1 cellular context compared by ENCODE assay signal in the genomic region with DNA sequence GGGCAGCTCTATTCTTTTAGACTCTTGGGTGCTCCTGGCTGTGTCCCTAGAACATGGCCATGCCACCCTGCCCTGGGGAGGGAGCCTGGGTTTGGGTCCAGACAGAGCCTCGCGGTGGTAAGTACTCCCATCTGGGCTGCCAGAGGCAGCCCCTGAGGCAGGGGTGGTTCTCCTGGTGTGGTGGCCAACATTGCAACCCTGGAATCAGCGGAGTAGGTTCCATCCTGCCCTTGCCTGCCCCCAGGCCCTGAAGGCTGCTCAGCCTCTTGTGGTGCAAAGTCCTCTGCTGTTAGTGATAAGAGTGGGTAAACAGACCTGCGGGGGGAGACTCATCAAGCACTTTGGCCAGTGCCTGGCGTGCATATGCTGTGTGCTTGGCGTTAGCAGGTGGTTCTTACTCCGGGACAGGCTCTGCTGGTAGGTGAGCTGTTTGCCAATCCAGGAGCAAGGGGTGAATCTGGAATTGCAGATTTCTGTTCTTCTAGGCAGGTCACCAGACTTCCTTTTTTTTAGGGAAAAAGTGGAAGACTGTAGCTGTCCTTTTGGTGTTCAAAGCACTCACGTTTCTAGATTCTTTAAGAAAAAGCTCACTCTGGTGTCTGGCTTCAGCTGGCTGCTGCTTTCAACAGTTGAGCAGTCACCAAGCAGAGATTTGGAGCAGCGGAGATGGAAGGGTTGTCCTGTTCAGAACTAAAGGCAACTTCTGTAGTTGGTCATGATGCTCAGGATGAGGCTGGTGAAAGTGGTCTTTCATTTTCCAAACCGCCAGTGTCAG.
A peak's percentile ranks its signal among the peaks of the same experiment; 100 is the strongest.
TF ChIP-seq lines count a peak whose summit lies in the region.

No MANE protein-coding gene starts in this region.

TF ChIP-seq in HEK293, 187 proteins besides CTCF, POLR2A, EP300 and RAD21 (continued from another document):
- 0 out of 2 replicates have a peak, but pooled peaks have one; percentile 10 for TF ChIP-seq FEZF1 (tag by site-specific recombination; IDR thresholded peaks at IDR 0.05)
- TF ChIP-seq ZNF423 (tag by site-specific recombination; IDR thresholded peaks at IDR 0.05) = no peak
- TF ChIP-seq, protein P1, sequence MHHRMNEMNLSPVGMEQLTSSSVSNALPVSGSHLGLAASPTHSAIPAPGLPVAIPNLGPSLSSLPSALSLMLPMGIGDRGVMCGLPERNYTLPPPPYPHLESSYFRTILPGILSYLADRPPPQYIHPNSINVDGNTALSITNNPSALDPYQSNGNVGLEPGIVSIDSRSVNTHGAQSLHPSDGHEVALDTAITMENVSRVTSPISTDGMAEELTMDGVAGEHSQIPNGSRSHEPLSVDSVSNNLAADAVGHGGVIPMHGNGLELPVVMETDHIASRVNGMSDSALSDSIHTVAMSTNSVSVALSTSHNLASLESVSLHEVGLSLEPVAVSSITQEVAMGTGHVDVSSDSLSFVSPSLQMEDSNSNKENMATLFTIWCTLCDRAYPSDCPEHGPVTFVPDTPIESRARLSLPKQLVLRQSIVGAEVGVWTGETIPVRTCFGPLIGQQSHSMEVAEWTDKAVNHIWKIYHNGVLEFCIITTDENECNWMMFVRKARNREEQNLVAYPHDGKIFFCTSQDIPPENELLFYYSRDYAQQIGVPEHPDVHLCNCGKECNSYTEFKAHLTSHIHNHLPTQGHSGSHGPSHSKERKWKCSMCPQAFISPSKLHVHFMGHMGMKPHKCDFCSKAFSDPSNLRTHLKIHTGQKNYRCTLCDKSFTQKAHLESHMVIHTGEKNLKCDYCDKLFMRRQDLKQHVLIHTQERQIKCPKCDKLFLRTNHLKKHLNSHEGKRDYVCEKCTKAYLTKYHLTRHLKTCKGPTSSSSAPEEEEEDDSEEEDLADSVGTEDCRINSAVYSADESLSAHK (tag by site-specific recombination; IDR thresholded peaks at IDR 0.05) = no peak
- TF ChIP-seq, protein P2, sequence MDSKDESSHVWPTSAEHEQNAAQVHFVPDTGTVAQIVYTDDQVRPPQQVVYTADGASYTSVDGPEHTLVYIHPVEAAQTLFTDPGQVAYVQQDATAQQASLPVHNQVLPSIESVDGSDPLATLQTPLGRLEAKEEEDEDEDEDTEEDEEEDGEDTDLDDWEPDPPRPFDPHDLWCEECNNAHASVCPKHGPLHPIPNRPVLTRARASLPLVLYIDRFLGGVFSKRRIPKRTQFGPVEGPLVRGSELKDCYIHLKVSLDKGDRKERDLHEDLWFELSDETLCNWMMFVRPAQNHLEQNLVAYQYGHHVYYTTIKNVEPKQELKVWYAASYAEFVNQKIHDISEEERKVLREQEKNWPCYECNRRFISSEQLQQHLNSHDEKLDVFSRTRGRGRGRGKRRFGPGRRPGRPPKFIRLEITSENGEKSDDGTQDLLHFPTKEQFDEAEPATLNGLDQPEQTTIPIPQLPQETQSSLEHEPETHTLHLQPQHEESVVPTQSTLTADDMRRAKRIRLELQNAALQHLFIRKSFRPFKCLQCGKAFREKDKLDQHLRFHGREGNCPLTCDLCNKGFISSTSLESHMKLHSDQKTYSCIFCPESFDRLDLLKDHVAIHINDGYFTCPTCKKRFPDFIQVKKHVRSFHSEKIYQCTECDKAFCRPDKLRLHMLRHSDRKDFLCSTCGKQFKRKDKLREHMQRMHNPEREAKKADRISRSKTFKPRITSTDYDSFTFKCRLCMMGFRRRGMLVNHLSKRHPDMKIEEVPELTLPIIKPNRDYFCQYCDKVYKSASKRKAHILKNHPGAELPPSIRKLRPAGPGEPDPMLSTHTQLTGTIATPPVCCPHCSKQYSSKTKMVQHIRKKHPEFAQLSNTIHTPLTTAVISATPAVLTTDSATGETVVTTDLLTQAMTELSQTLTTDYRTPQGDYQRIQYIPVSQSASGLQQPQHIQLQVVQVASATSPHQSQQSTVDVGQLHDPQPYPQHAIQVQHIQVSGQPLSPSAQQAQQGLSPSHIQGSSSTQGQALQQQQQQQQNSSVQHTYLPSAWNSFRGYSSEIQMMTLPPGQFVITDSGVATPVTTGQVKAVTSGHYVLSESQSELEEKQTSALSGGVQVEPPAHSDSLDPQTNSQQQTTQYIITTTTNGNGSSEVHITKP (tag by site-specific recombination; IDR thresholded peaks at IDR 0.05) = peak; percentile 80
- TF ChIP-seq, protein P3, sequence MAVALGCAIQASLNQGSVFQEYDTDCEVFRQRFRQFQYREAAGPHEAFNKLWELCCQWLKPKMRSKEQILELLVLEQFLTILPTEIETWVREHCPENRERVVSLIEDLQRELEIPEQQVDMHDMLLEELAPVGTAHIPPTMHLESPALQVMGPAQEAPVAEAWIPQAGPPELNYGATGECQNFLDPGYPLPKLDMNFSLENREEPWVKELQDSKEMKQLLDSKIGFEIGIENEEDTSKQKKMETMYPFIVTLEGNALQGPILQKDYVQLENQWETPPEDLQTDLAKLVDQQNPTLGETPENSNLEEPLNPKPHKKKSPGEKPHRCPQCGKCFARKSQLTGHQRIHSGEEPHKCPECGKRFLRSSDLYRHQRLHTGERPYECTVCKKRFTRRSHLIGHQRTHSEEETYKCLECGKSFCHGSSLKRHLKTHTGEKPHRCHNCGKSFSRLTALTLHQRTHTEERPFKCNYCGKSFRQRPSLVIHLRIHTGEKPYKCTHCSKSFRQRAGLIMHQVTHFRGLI (tag by site-specific recombination; IDR thresholded peaks at IDR 0.05) = 0 out of 2 replicates have a peak, but pooled peaks have one; percentile 23
- TF ChIP-seq, protein P4, sequence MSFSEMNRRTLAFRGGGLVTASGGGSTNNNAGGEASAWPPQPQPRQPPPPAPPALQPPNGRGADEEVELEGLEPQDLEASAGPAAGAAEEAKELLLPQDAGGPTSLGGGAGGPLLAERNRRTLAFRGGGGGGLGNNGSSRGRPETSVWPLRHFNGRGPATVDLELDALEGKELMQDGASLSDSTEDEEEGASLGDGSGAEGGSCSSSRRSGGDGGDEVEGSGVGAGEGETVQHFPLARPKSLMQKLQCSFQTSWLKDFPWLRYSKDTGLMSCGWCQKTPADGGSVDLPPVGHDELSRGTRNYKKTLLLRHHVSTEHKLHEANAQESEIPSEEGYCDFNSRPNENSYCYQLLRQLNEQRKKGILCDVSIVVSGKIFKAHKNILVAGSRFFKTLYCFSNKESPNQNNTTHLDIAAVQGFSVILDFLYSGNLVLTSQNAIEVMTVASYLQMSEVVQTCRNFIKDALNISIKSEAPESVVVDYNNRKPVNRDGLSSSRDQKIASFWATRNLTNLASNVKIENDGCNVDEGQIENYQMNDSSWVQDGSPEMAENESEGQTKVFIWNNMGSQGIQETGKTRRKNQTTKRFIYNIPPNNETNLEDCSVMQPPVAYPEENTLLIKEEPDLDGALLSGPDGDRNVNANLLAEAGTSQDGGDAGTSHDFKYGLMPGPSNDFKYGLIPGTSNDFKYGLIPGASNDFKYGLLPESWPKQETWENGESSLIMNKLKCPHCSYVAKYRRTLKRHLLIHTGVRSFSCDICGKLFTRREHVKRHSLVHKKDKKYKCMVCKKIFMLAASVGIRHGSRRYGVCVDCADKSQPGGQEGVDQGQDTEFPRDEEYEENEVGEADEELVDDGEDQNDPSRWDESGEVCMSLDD (tag by site-specific recombination; IDR thresholded peaks at IDR 0.05) = no peak
- TF ChIP-seq ZBTB20 (tag by site-specific recombination; IDR thresholded peaks at IDR 0.05) = peak; percentile 92
- no peak for TF ChIP-seq ZNF157 (tag by site-specific recombination; IDR thresholded peaks at IDR 0.05)
- TF ChIP-seq ZNF600 (tag by site-specific recombination; IDR thresholded peaks at IDR 0.05) = peak; percentile 22; the same call in 1 of the 2 replicates
- TF ChIP-seq SCRT2 (tag by site-specific recombination; IDR thresholded peaks at IDR 0.05) = 0 out of 2 replicates have a peak, but pooled peaks have one; percentile 12
- TF ChIP-seq OVOL3 (tag by site-specific recombination; IDR thresholded peaks at IDR 0.05) = no peak
TF ChIP-seq in HEK293: peak in this region for 9.
